Comparison of ENCODE assay signal across 20 cellular contexts in the genomic region with DNA sequence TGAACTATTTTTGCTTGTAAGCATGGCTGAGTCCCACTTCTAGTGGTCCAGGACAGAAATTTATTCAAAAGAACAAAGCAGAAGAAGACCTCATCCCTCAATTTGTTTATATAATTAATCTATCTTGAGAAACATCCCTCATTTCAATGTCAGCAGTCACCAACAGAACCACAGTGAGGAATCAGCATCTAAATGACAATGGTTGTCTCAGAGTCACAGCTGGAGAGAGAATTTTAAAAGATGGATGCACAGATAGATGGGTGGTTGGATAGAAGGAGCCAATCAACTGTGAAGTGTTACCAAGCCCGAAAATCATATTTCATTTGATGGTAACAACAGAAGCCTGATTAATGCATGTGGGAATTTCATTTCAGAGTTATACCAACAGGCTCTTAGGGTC. TPM values are rescaled to one million over a fixed set of nuclear protein-coding genes. Genes with fewer than 3 reads are reported as not detected.
DNase-seq lines count a peak whose midpoint lies in the region; ATAC-seq and TF ChIP-seq lines count a peak whose summit lies in the region.
"Had no signal": no experiment of that assay in that cellular context is flagged by ENCODE, and none has a peak within 500 bp of the region (broad histone marks: within the 10 kb centered on the region; RNA-seq: fewer than 3 reads in every experiment).

No MANE protein-coding gene starts in this region.

- H3F3A ChIP-seq in GM23338 (replicated peaks; ENCODE audit: low read depth), result 0 out of 2 replicates have a peak, but pooled peaks cover 2% of the 10 kb centered on the region
- H3F3A ChIP-seq in neural progenitor cell (ENCODE audit: low read depth), result no peaks in the 10 kb centered on the region

- H3K36me3 ChIP-seq in GM23338 (ENCODE audit: insufficient read depth) (no peaks in the 10 kb centered on the region), esophagus muscularis mucosa (no peaks in the 10 kb centered on the region), neural progenitor cell (no peaks in the 10 kb centered on the region)
- H3K36me3 ChIP-seq: HAP-1 had no signal

- H3K4me1 Mint-ChIP-seq in GM23338, result peaks cover 45% of the 10 kb centered on the region
- peaks cover 50% of the 10 kb centered on the region for H3K4me1 Mint-ChIP-seq in WTC11
- peaks cover 45% of the 10 kb centered on the region for H3K4me1 Mint-ChIP-seq in neural progenitor cell
- peaks cover 3 to 8% of the 10 kb centered on the region in 2 donors for H3K4me1 Mint-ChIP-seq in natural killer cell treated with Interleukin-12 subunit alpha and Interleukin-12 subunit beta and Interleukin-15 and Interleukin-18, amount 100 ng/mL, for 72 hours (ENCODE audit: low read depth in 2 of 2)

- H3K9me2 ChIP-seq in GM23338 (ENCODE audit: insufficient read depth), result 0 out of 2 replicates have a peak, but pooled peaks cover 7% of the 10 kb centered on the region

- H4K20me1 ChIP-seq in GM23338 (replicated peaks; ENCODE audit: insufficient read depth) (no peaks in the 10 kb centered on the region), neural progenitor cell (ENCODE audit: low read depth) (no peaks in the 10 kb centered on the region)

- POLR2A ChIA-PET in WTC11 (lab: Charles Lee), result no interaction called here

- CTCF ChIA-PET in WTC11 (lab: Charles Lee), result interaction anchor here (1.1 to 1.3 kb wide), 2 partner anchors 17 to 526 kb away, joined by 3 to 5 read pairs; no protein-coding TSS in a partner anchor

- H3K9ac ChIP-seq in neural progenitor cell, result no peak overlapping the region

- TF ChIP-seq CTCF in GM23338 (conservative IDR thresholded peaks at IDR 0.05; ENCODE audit: low read depth in 2 of 2) (no peak), WTC11 (IDR thresholded peaks at IDR 0.05) (no peak), esophagus muscularis mucosa (IDR thresholded peaks at IDR 0.05) (no peak), neural progenitor cell (IDR thresholded peaks at IDR 0.05) (no peak)

- H3K27me3 ChIP-seq in GM23338 (ENCODE audit: insufficient read depth), result no peaks in the 10 kb centered on the region
- H3K27me3 ChIP-seq in esophagus muscularis mucosa, result no peaks in the 10 kb centered on the region
- no peaks in the 10 kb centered on the region for H3K27me3 ChIP-seq in neural progenitor cell

- H3K9me3 Mint-ChIP-seq in GM23338 (no peaks in the 10 kb centered on the region), WTC11 (no peaks in the 10 kb centered on the region), neural progenitor cell (no peaks in the 10 kb centered on the region)
- H3K9me3 Mint-ChIP-seq in natural killer cell treated with Interleukin-12 subunit alpha and Interleukin-12 subunit beta and Interleukin-15 and Interleukin-18, amount 100 ng/mL, for 72 hours, result no peaks in the 10 kb centered on the region
- H3K9me3 Mint-ChIP-seq: CD8-positive, alpha-beta T cell; HFFc6 had no signal

- intact Hi-C loops in esophagus muscularis mucosa (cut with DNase I), result no loop called here

- no peak for TF ChIP-seq POLR2A in esophagus muscularis mucosa (IDR thresholded peaks at IDR 0.05; ENCODE audit: low read depth)

- H3K27me3 Mint-ChIP-seq in GM23338 (ENCODE audit: insufficient read depth, low read depth, poor library complexity) (peaks cover 15% of the 10 kb centered on the region), WTC11 (ENCODE audit: low read depth) (no peaks in the 10 kb centered on the region), neural progenitor cell (ENCODE audit: insufficient read depth, low read depth) (no peaks in the 10 kb centered on the region)
- H3K27me3 Mint-ChIP-seq in natural killer cell treated with Interleukin-12 subunit alpha and Interleukin-12 subunit beta and Interleukin-15 and Interleukin-18, amount 100 ng/mL, for 72 hours, result peaks cover 22 to 26% of the 10 kb centered on the region in 2 donors

- peaks cover 45% of the 10 kb centered on the region for H3K4me1 ChIP-seq in GM23338 (ENCODE audit: insufficient read depth)
- H3K4me1 ChIP-seq in esophagus muscularis mucosa, result peaks cover 0 to 16% (median 2%) of the 10 kb centered on the region in 4 donors
- H3K4me1 ChIP-seq in neural progenitor cell, result peaks cover 32% of the 10 kb centered on the region
- H3K4me1 ChIP-seq: A549, Caco-2, HAP-1 had no signal

- H2AFZ ChIP-seq in GM23338, result no peak overlapping the region
- no peak overlapping the region for H2AFZ ChIP-seq in neural progenitor cell (replicated peaks)

- DNase-seq in GM23338 (ENCODE audit: low spot score), result peak; percentile 41
- DNase-seq in WTC11 (ENCODE audit: low spot score), result no peak
- peak; percentile 4 for DNase-seq in esophagus muscularis mucosa (ENCODE audit: extremely low spot score)
- no peak for DNase-seq in neural progenitor cell (ENCODE audit: low spot score)
- DNase-seq in NCI-H524 treated with DMSO at 0.1 percent for 48 hours (lab: John Stamatoyannopoulos, UW), result no peak
- no peak for DNase-seq in natural killer cell treated with Interleukin-12 subunit alpha and Interleukin-12 subunit beta and Interleukin-15 and Interleukin-18, amount 100 ng/mL, for 72 hours (ENCODE audit: low spot score)
- DNase-seq in NCI-H187 (lab: John Stamatoyannopoulos, UW), result no peak
- DNase-seq in foreskin melanocyte, result no peak
- DNase-seq: 8988T; ACHN; C1 segment of cervical spinal cord; Caco-2; CD4-positive, CD25-positive, alpha-beta regulatory T cell; CD8-positive, alpha-beta T cell; DMS153; DND-41; HFFc6 had no signal

- H3K36me3 Mint-ChIP-seq in GM23338 (ENCODE audit: low read depth) (peaks cover 4% of the 10 kb centered on the region; the same call in 2 of the 3 replicates), WTC11 (peaks cover 8% of the 10 kb centered on the region; the same call in 1 of the 2 replicates), neural progenitor cell (no peaks in the 10 kb centered on the region)
- H3K36me3 Mint-ChIP-seq in natural killer cell treated with Interleukin-12 subunit alpha and Interleukin-12 subunit beta and Interleukin-15 and Interleukin-18, amount 100 ng/mL, for 72 hours, result no peaks in the 10 kb centered on the region
- H3K36me3 Mint-ChIP-seq: CD4-positive, CD25-positive, alpha-beta regulatory T cell; CD8-positive, alpha-beta T cell had no signal

- WGBS in esophagus muscularis mucosa, result 96% methylated on average over 1 of the region's 1 CpG

- no peaks in the 10 kb centered on the region for H3K79me2 ChIP-seq in GM23338 (replicated peaks; ENCODE audit: insufficient read depth)
- H3K79me2 ChIP-seq in neural progenitor cell (ENCODE audit: low read depth), result no peaks in the 10 kb centered on the region

- H3K27ac ChIP-seq in GM23338 (ENCODE audit: low read depth) (no peak overlapping the region), esophagus muscularis mucosa (replicated peaks in 1 of 4) (no peak overlapping the region), neural progenitor cell (no peak overlapping the region)
- H3K27ac ChIP-seq: A549 had no signal

- H3K4me2 ChIP-seq in GM23338, result peak overlapping the region; percentile 37
- H3K4me2 ChIP-seq in neural progenitor cell, result no peak overlapping the region
- H3K4me2 ChIP-seq: A549 had no signal

- H3K4me3 ChIP-seq in GM23338 (no peak overlapping the region), esophagus muscularis mucosa (no peak overlapping the region), neural progenitor cell (no peak overlapping the region)
- H3K4me3 ChIP-seq: A549, GM12878, HAP-1 had no signal

- H3K9me3 ChIP-seq in esophagus muscularis mucosa (no peaks in the 10 kb centered on the region), neural progenitor cell (ENCODE audit: low read depth) (no peaks in the 10 kb centered on the region)
- H3K9me3 ChIP-seq: A549, Caco-2, HAP-1 had no signal

- H3K27ac Mint-ChIP-seq in GM23338, result no peak overlapping the region
- H3K27ac Mint-ChIP-seq in WTC11, result no peak overlapping the region
- peak overlapping the region; percentile 92 for H3K27ac Mint-ChIP-seq in neural progenitor cell
- no peak overlapping the region for H3K27ac Mint-ChIP-seq in natural killer cell treated with Interleukin-12 subunit alpha and Interleukin-12 subunit beta and Interleukin-15 and Interleukin-18, amount 100 ng/mL, for 72 hours
- H3K27ac Mint-ChIP-seq: CD8-positive, alpha-beta T cell; HFFc6 had no signal

- TF ChIP-seq EP300 in esophagus muscularis mucosa (IDR thresholded peaks at IDR 0.05), result no peak

- ATAC-seq in GM23338 (peak; percentile 69), WTC11 (peak; percentile 62; the same call in 1 of the 2 replicates)
- ATAC-seq in natural killer cell treated with Interleukin-12 subunit alpha and Interleukin-12 subunit beta and Interleukin-15 and Interleukin-18, amount 100 ng/mL, for 72 hours, result no peak
- ATAC-seq: A549; CD8-positive, alpha-beta T cell; GM12878 had no signal

- H3K4me3 Mint-ChIP-seq in GM23338 (no peak overlapping the region), WTC11 (no peak overlapping the region), neural progenitor cell (no peak overlapping the region)
- no peak overlapping the region for H3K4me3 Mint-ChIP-seq in natural killer cell treated with Interleukin-12 subunit alpha and Interleukin-12 subunit beta and Interleukin-15 and Interleukin-18, amount 100 ng/mL, for 72 hours
- H3K4me3 Mint-ChIP-seq: CD4-positive, CD25-positive, alpha-beta regulatory T cell; CD8-positive, alpha-beta T cell; HFFc6 had no signal

TF ChIP-seq in WTC11, 78 proteins besides CTCF, POLR2A, EP300 and RAD21:
- TF ChIP-seq ZNF317 (CRISPR knock-in tag; IDR thresholded peaks at IDR 0.05; ENCODE audit: borderline replicate concordance, low read depth) (peak; percentile 66; the same call in 1 of the 2 replicates), ESRRA (CRISPR knock-in tag; IDR thresholded peaks at IDR 0.05; ENCODE audit: borderline replicate concordance) (no peak)
TF ChIP-seq in WTC11: peak in this region for 1.

RNA-seq across cellular contexts. Expression of a gene that starts 55.0 kb away (rescaled TPM):
- total RNA-seq in GM23338 (2014; rRNA removed; shearing (Covaris generic)), result 37.3 and 45.2 TPM in 2 replicates
- polyA plus RNA-seq in GM23338 (2016; fragmentation: Nextera tagmentation; extraction: Ambion mirVana), result 75.4 and 83.7 TPM in 2 replicates
- 31.2 to 36.8 TPM (median 33.4 TPM) in 3 replicates for total RNA-seq in WTC11 (2021)
- total RNA-seq in esophagus muscularis mucosa, result 1 to 10 TPM; 4.1 to 7.4 (median 5.8) TPM
- total RNA-seq in neural progenitor cell (ENCODE audit: low replicate concordance), result 5.8 and 13.1 TPM in 2 replicates
- under 1 TPM; 0.31 to 0.45 TPM for total RNA-seq in natural killer cell treated with Interleukin-12 subunit alpha and Interleukin-12 subunit beta and Interleukin-15 and Interleukin-18, amount 100 ng/mL, for 72 hours
- total RNA-seq: HFFc6 had no signal

Comparison
In these comparisons a context has a peak if more than half of its experiments do, and no peak if none do; other contexts are left out.
1. ATAC-seq: peak in GM23338 (single experiment) and WTC11 (single experiment); none in natural killer cell treated with Interleukin-12 subunit alpha and Interleukin-12 subunit beta and Interleukin-15 and Interleukin-18, amount 100 ng/mL, for 72 hours (0 of 2).
2. DNase-seq: peak in GM23338 (single experiment) and esophagus muscularis mucosa (single experiment); none in WTC11 (single experiment), neural progenitor cell (single experiment), NCI-H524 treated with DMSO at 0.1 percent for 48 hours (single experiment), natural killer cell treated with Interleukin-12 subunit alpha and Interleukin-12 subunit beta and Interleukin-15 and Interleukin-18, amount 100 ng/mL, for 72 hours (single experiment), NCI-H187 (0 of 2) and foreskin melanocyte (single experiment).